ENCODE assay signal across 17 cellular contexts in the genomic region with DNA sequence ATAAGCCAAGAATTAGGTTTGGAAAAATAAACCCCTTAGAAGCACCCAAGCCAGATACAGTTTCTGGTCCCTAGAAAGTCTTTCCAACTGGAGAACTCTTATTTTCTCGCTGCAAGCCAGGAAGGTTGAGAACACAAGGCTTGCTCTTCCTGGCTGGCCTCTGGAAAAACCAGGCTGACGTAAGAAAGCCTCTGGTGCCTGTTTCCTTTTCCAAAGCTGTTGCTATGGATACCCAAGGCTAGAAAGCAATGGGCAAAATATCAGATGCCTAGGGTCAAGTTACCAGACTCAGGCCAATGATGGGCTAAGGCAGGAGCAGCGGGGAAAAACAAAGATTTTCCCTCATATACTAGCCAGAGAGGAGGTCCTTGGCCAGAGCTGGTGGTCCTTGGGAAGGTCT.
"Had no signal": no experiment of that assay in that cellular context is flagged by ENCODE, and none has a peak within 500 bp of the region (broad histone marks: within the 10 kb centered on the region; RNA-seq: fewer than 3 reads in every experiment).

No MANE protein-coding gene starts in this region.

- H3K27ac ChIP-seq: ascending aorta, breast epithelium, heart right ventricle, right atrium auricular region, tibial nerve had no signal

- ATAC-seq: activated CD4-positive, alpha-beta T cell treated with anti-CD3 and anti-CD28 coated beads for 36 hours; esophagus mucosa; heart right ventricle; left lobe of liver; WTC11 had no signal

- DNase-seq: activated CD4-positive, alpha-beta T cell treated with anti-CD3 and anti-CD28 coated beads for 36 hours; activated CD4-positive, alpha-beta T cell treated with anti-CD3 and anti-CD28 coated beads, Interleukin-2, amount 50 U/mL, for 48 hours; activated gamma-delta T cell; cerebellar nuclear complex; cortex of kidney; heart right ventricle; mammary epithelial cell; naive B cell; stimulated activated CD4-positive, alpha-beta T cell treated with anti-CD3 and anti-CD28 coated beads, Interleukin-2, amount 100 ng/mL, for 24 hours; stimulated activated naive CD4-positive, alpha-beta T cell treated with Interleukin-2 at 50 U/mL for 16 hours had no signal
